Comparison of ENCODE assay signal across 9 cellular contexts in genomic region chr19:14496849-14497346, GRCh38. TPM values are rescaled to one million over a fixed set of nuclear protein-coding genes. Genes with fewer than 3 reads are reported as not detected.
DNase-seq lines count a peak whose midpoint lies in the region; ATAC-seq and TF ChIP-seq lines count a peak whose summit lies in the region.
"Had no signal": no experiment of that assay in that cellular context is flagged by ENCODE, and none has a peak within 500 bp of the region (broad histone marks: within the 10 kb centered on the region; RNA-seq: fewer than 3 reads in every experiment).

No MANE protein-coding gene starts in this region.

- H3K36me3 Mint-ChIP-seq in activated naive CD4-positive, alpha-beta T cell treated with anti-CD3 and anti-CD28 coated beads, Interleukin-2, amount 50 U/mL, for 72 hours: no peaks in the 10 kb centered on the region
- H3K36me3 Mint-ChIP-seq in immature natural killer cell: no peaks in the 10 kb centered on the region

- H4K20me1 ChIP-seq in smooth muscle cell (ENCODE audit: low read depth): peaks cover 28% of the 10 kb centered on the region

- H3K9ac ChIP-seq in smooth muscle cell (ENCODE audit: low read depth): no peak overlapping the region

- H3K79me2 ChIP-seq in smooth muscle cell (ENCODE audit: low read depth): peaks cover 39% of the 10 kb centered on the region

- peaks cover 24 to 25% of the 10 kb centered on the region in 2 donors for H3K4me1 Mint-ChIP-seq in immature natural killer cell

- no peak overlapping the region for H3K4me3 ChIP-seq in smooth muscle cell

- peak overlapping the region; percentile 71 to 85 (median 81) for H3K4me3 Mint-ChIP-seq in immature natural killer cell

- H3K9me3 ChIP-seq in smooth muscle cell (replicated peaks; ENCODE audit: low read depth): no peaks in the 10 kb centered on the region

- DNase-seq in DMS53 (lab: John Stamatoyannopoulos, UW) (peak; percentile 61), DMS53 treated with DMSO at 0.1 percent for 48 hours (lab: John Stamatoyannopoulos, UW; ENCODE audit: unreplicated experiment) (no peak), immature natural killer cell (no peak), smooth muscle cell (lab: John Stamatoyannopoulos, UW; ENCODE audit: unreplicated experiment) (no peak), cerebellar nuclear complex (lab: John Stamatoyannopoulos, UW) (no peak), activated gamma-delta T cell (lab: John Stamatoyannopoulos, UW) (no peak), NCI-H510A treated with DMSO at 0.1 percent for 48 hours (lab: John Stamatoyannopoulos, UW) (no peak)
- DNase-seq in activated naive CD4-positive, alpha-beta T cell treated with anti-CD3 and anti-CD28 coated beads, Interleukin-2, amount 50 U/mL, for 72 hours (ENCODE audit: low spot score in 2 of 2): no peak

- H3K4me1 ChIP-seq in smooth muscle cell (ENCODE audit: low read depth): peaks cover 14% of the 10 kb centered on the region

- no peaks in the 10 kb centered on the region for H3K36me3 ChIP-seq in smooth muscle cell (ENCODE audit: low read depth)

- H3K9me3 Mint-ChIP-seq in activated naive CD4-positive, alpha-beta T cell treated with anti-CD3 and anti-CD28 coated beads, Interleukin-2, amount 50 U/mL, for 72 hours: no peaks in the 10 kb centered on the region
- H3K9me3 Mint-ChIP-seq in immature natural killer cell: no peaks in the 10 kb centered on the region

- peak overlapping the region; percentile 63 for H3K4me2 ChIP-seq in smooth muscle cell

- no peak for ATAC-seq in activated naive CD4-positive, alpha-beta T cell treated with anti-CD3 and anti-CD28 coated beads, Interleukin-2, amount 50 U/mL, for 72 hours

- 86% methylated on average over 9 of the region's 9 CpGs for WGBS in smooth muscle cell (ENCODE audit: low lambda C conversion rate)

- H3K27ac Mint-ChIP-seq in activated naive CD4-positive, alpha-beta T cell treated with anti-CD3 and anti-CD28 coated beads, Interleukin-2, amount 50 U/mL, for 72 hours: peak overlapping the region; percentile 60 to 80
- H3K27ac Mint-ChIP-seq in immature natural killer cell: peak overlapping the region; percentile 65 to 90 (median 82)

- no peak for TF ChIP-seq CTCF in smooth muscle cell (IDR thresholded peaks at IDR 0.05; ENCODE audit: borderline replicate concordance, insufficient read depth, poor library complexity, severe bottlenecking)

- peaks cover 0 to 4% (median 0%) of the 10 kb centered on the region in 3 donors for H3K27me3 Mint-ChIP-seq in immature natural killer cell (ENCODE audit: low read depth in 3 of 3)

- H3K27ac ChIP-seq in smooth muscle cell (ENCODE audit: low read depth): no peak overlapping the region

- H2AFZ ChIP-seq in smooth muscle cell (ENCODE audit: low read depth): peak overlapping the region; percentile 33

- H3K27me3 ChIP-seq in smooth muscle cell (ENCODE audit: low read depth): no peaks in the 10 kb centered on the region

- H3F3A ChIP-seq in smooth muscle cell (ENCODE audit: low read depth): no peaks in the 10 kb centered on the region

RNA-seq across cellular contexts. Expression of gene GIPC1, which starts 1.0 kb away (rescaled TPM):
- 10 to 100 TPM; 24.8 to 33.3 TPM for total RNA-seq in activated naive CD4-positive, alpha-beta T cell treated with anti-CD3 and anti-CD28 coated beads, Interleukin-2, amount 50 U/mL, for 72 hours
- 10 to 100 TPM; 42.0 to 49.0 (median 47.0) TPM for polyA plus RNA-seq in immature natural killer cell
- total RNA-seq in smooth muscle cell: 73.0 and 81.8 TPM in 2 replicates
- 142 and 178 TPM in 2 replicates for polyA plus RNA-seq in smooth muscle cell

RNA-seq across cellular contexts. Expression of gene DNAJB1, which starts 21.3 kb away (rescaled TPM):
- 100 to 1,000 TPM in 1 of 2 donors, 10 to 100 TPM in 1; 59.5 to 124 TPM for total RNA-seq in activated naive CD4-positive, alpha-beta T cell treated with anti-CD3 and anti-CD28 coated beads, Interleukin-2, amount 50 U/mL, for 72 hours
- 100 to 1,000 TPM; 116 to 164 (median 120) TPM for polyA plus RNA-seq in immature natural killer cell
- 96.1 and 114 TPM in 2 replicates for total RNA-seq in smooth muscle cell
- 152 and 175 TPM in 2 replicates for polyA plus RNA-seq in smooth muscle cell

RNA-seq across cellular contexts. Expression of gene PTGER1, which starts 21.7 kb away (rescaled TPM):
- total RNA-seq in activated naive CD4-positive, alpha-beta T cell treated with anti-CD3 and anti-CD28 coated beads, Interleukin-2, amount 50 U/mL, for 72 hours: under 1 TPM; 0.20 to 0.97 TPM
- 1 to 10 TPM in 1 of 3 donors, under 1 TPM in 1, not detected in 1; 0.17 to 1.2 TPM for polyA plus RNA-seq in immature natural killer cell
- total RNA-seq in smooth muscle cell: 0.27 TPM in 1 of 2 replicates, not detected in the other
- polyA plus RNA-seq in smooth muscle cell: 1.0 TPM in 1 of 2 replicates, not detected in the other
- total RNA-seq: A172 had no signal

RNA-seq across cellular contexts. Expression of gene TECR, which starts 32.5 kb away (rescaled TPM):
- 100 to 1,000 TPM; 116 to 118 TPM for total RNA-seq in activated naive CD4-positive, alpha-beta T cell treated with anti-CD3 and anti-CD28 coated beads, Interleukin-2, amount 50 U/mL, for 72 hours
- polyA plus RNA-seq in immature natural killer cell: 100 to 1,000 TPM; 203 to 317 (median 289) TPM
- total RNA-seq in smooth muscle cell: 80.6 and 86.1 TPM in 2 replicates
- polyA plus RNA-seq in smooth muscle cell: 216 and 252 TPM in 2 replicates
